In genomic region chr1:211634931-211635330, GRCh38 we compare ENCODE assay signal across 23 cellular contexts. TPM values are rescaled to one million over a fixed set of nuclear protein-coding genes. Genes with fewer than 3 reads are reported as not detected.
DNase-seq lines count a peak whose midpoint lies in the region; ATAC-seq, FAIRE-seq and TF ChIP-seq lines count a peak whose summit lies in the region.
"Had no signal": no experiment of that assay in that cellular context is flagged by ENCODE, and none has a peak within 500 bp of the region (broad histone marks: within the 10 kb centered on the region; RNA-seq: fewer than 3 reads in every experiment).

No MANE protein-coding gene starts in this region.

- TF ChIP-seq CTCF in right atrium auricular region (IDR thresholded peaks at IDR 0.05): no peak
- no peak for TF ChIP-seq CTCF in K562 (IDR thresholded peaks at IDR 0.05 in 2 of 3, conservative IDR thresholded peaks at IDR 0.05 in 1 of 3; ENCODE audit: insufficient read depth in 2 of 3, low read depth in 1 of 3, low read length in 3 of 3)
- TF ChIP-seq CTCF in osteoblast (IDR thresholded peaks at IDR 0.05; ENCODE audit: extremely low read depth, low read depth, low read length): no peak
- TF ChIP-seq CTCF in upper lobe of right lung (IDR thresholded peaks at IDR 0.05): no peak

- no peaks in the 10 kb centered on the region for H3K27me3 ChIP-seq in right atrium auricular region
- no peaks in the 10 kb centered on the region for H3K27me3 ChIP-seq in K562 (ENCODE audit: control insufficient read depth in 2 of 2, insufficient read depth in 2 of 2, low read length in 2 of 2)
- H3K27me3 ChIP-seq in osteoblast (ENCODE audit: insufficient read depth, low read length): no peaks in the 10 kb centered on the region
- no peaks in the 10 kb centered on the region for H3K27me3 ChIP-seq in upper lobe of right lung

- no TSS peak for BruUV-seq in K562 (replicated peaks; lab: Mats Ljungman, UMichigan)

- no peak for FAIRE-seq in K562 (lab: Jason Lieb, UNC)
- FAIRE-seq: A549, G401.6, GM12892, H54 had no signal

- intact Hi-C loops in cardiac septum (cut with DNase I) (no loop called here), K562 (cut with micrococcal nuclease) (no loop called here), upper lobe of right lung (cut with DNase I) (no loop called here)

- CTCF ChIA-PET in K562 (lab: Yijun Ruan, JAX; ENCODE audit: low intra/inter-chr PET ratio): no interaction called here

- H3K9me3 ChIP-seq in right atrium auricular region: no peaks in the 10 kb centered on the region
- H3K9me3 ChIP-seq in K562 (replicated peaks; ENCODE audit: control insufficient read depth, insufficient read depth, low read depth, low read length): no peaks in the 10 kb centered on the region
- no peaks in the 10 kb centered on the region for H3K9me3 ChIP-seq in osteoblast (ENCODE audit: low read depth, low read length)
- H3K9me3 ChIP-seq in upper lobe of right lung: no peaks in the 10 kb centered on the region
- H3K9me3 ChIP-seq: A549, BLaER1, Caco-2, HAP-1 had no signal

- in situ Hi-C loops in K562 (cut with MboI): no loop called here

- ATAC-seq in K562 (no peak), upper lobe of right lung (no peak), HG03439 (IDR thresholded peaks at IDR 0.05; ENCODE audit: unreplicated experiment) (no peak)
- ATAC-seq: A549; CD8-positive, alpha-beta T cell had no signal

- H3K36me3 ChIP-seq in right atrium auricular region (no peaks in the 10 kb centered on the region), K562 (ENCODE audit: control insufficient read depth, insufficient read depth, low read length) (no peaks in the 10 kb centered on the region), osteoblast (ENCODE audit: insufficient read depth, low read length) (no peaks in the 10 kb centered on the region), upper lobe of right lung (no peaks in the 10 kb centered on the region)
- H3K36me3 ChIP-seq: BLaER1, HAP-1 had no signal

- TF ChIP-seq POLR2A in K562 (conservative IDR thresholded peaks at IDR 0.05): no peak

- no peak for TF ChIP-seq EP300 in K562 (IDR thresholded peaks at IDR 0.05; ENCODE audit: low read length)

- 94% methylated on average over 4 of the region's 4 CpGs for WGBS in K562 (ENCODE audit: insufficient coverage, low coverage, missing lambda C conversion rate)

- DNase-seq in cardiac septum (ENCODE audit: low spot score) (peak; percentile 10), right atrium auricular region (ENCODE audit: low spot score) (no peak), K562 (ENCODE audit: extremely low read depth in 1 of 4, low spot score in 3 of 4) (no peak), osteoblast (ENCODE audit: insufficient read length, low spot score, missing footprints) (peak; percentile 10), upper lobe of right lung (peak; percentile 0), NCI-H1694 (lab: John Stamatoyannopoulos, UW) (no peak)
- DNase-seq: 8988T; Caco-2; CD4-positive, CD25-positive, alpha-beta regulatory T cell; CD8-positive, alpha-beta T cell; DMS153; DND-41; GOT3; HFFc6 had no signal

- peaks cover 0 to 38% of the 10 kb centered on the region in 2 donors for H3K4me1 ChIP-seq in right atrium auricular region
- peaks cover 31 to 35% of the 10 kb centered on the region in 2 experiments for H3K4me1 ChIP-seq in K562 (replicated peaks in 1 of 2; ENCODE audit: control insufficient read depth in 2 of 2, insufficient read depth in 2 of 2, low read length in 2 of 2)
- H3K4me1 ChIP-seq in osteoblast (ENCODE audit: insufficient read depth, low read length): peaks cover 50% of the 10 kb centered on the region
- peaks cover 7% of the 10 kb centered on the region for H3K4me1 ChIP-seq in upper lobe of right lung

- TF ChIP-seq RAD21 in K562 (CRISPR knock-in tag; conservative IDR thresholded peaks at IDR 0.05 in 1 of 2, IDR thresholded peaks at IDR 0.05 in 1 of 2): no peak

- POLR2A ChIA-PET in K562 (lab: Yijun Ruan, JAX): interaction anchor here (0.6 to 3.9 kb wide), 6 partner anchors 8 to 350 kb away, joined by 3 to 20 read pairs (median 3); no protein-coding TSS in a partner anchor

- no peak overlapping the region for H3K4me3 ChIP-seq in right atrium auricular region
- no peak overlapping the region for H3K4me3 ChIP-seq in K562
- no peak overlapping the region for H3K4me3 ChIP-seq in osteoblast (ENCODE audit: insufficient read depth, low read length)
- H3K4me3 ChIP-seq in upper lobe of right lung: no peak overlapping the region
- H3K4me3 ChIP-seq: A549, BLaER1, HAP-1 had no signal

- H3K27ac ChIP-seq in right atrium auricular region: no peak overlapping the region
- no peak overlapping the region for H3K27ac ChIP-seq in K562 (ENCODE audit: extremely low read depth, low read depth, low read length)
- peak overlapping the region; percentile 94 for H3K27ac ChIP-seq in osteoblast (ENCODE audit: low read depth, low read length)
- H3K27ac ChIP-seq in upper lobe of right lung: no peak overlapping the region
- H3K27ac ChIP-seq: BLaER1, C4-2B had no signal

- no peaks in the 10 kb centered on the region for H3K9me1 ChIP-seq in K562 (ENCODE audit: control insufficient read depth, insufficient read depth, low read length)

- H3K9ac ChIP-seq in K562 (ENCODE audit: insufficient read depth in 1 of 2, low read depth in 2 of 2, low read length in 2 of 2): no peak overlapping the region
- H3K9ac ChIP-seq: BLaER1 had no signal

- H4K20me1 ChIP-seq in K562 (replicated peaks; ENCODE audit: control insufficient read depth, insufficient read depth, low read length) (no peaks in the 10 kb centered on the region), osteoblast (ENCODE audit: insufficient read depth, low read length) (no peaks in the 10 kb centered on the region)

- H2AFZ ChIP-seq in K562 (ENCODE audit: low read depth, low read length) (no peak overlapping the region), osteoblast (ENCODE audit: low read length) (no peak overlapping the region)

- H3K79me2 ChIP-seq in K562 (ENCODE audit: control insufficient read depth, insufficient read depth, low read length) (no peaks in the 10 kb centered on the region), osteoblast (ENCODE audit: insufficient read depth, low read length) (no peaks in the 10 kb centered on the region)

- H3K4me2 ChIP-seq in K562 (ENCODE audit: insufficient read depth, low read length) (no peak overlapping the region), osteoblast (ENCODE audit: insufficient read depth, low read length) (no peak overlapping the region)
- H3K4me2 ChIP-seq: A549, BLaER1 had no signal

TF ChIP-seq in K562, 482 proteins besides CTCF, POLR2A, EP300 and RAD21:
- TF ChIP-seq KDM1A (IDR thresholded peaks at IDR 0.05): peak in 1 of 2 experiments; percentile 39; a peak in 2 of 4 replicates
- peak; percentile 93 for TF ChIP-seq RBM25 (IDR thresholded peaks at IDR 0.05; ENCODE audit: low read depth, low read length, severe bottlenecking)
- 0 out of 2 replicates have a peak, but pooled peaks have one; percentile 27 for TF ChIP-seq HDAC2 (IDR thresholded peaks at IDR 0.05)
- TF ChIP-seq PCBP2 (IDR thresholded peaks at IDR 0.05; ENCODE audit: low read depth, low read length, poor library complexity, severe bottlenecking): no peak
- TF ChIP-seq PCBP1 (IDR thresholded peaks at IDR 0.05; ENCODE audit: low read depth, low read length, poor library complexity, severe bottlenecking): no peak
- TF ChIP-seq ADNP (tag; IDR thresholded peaks at IDR 0.05): 0 out of 2 replicates have a peak, but pooled peaks have one; percentile 18
- TF ChIP-seq BCOR (IDR thresholded peaks at IDR 0.05): peak; percentile 79; the same call in 1 of the 2 replicates

RNA-seq across cellular contexts. Expression of gene NEK2, which starts 40.5 kb away (rescaled TPM):
- total RNA-seq in cardiac septum: not detected
- total RNA-seq in right atrium auricular region: 1 to 10 TPM in 1 of 2 donors, not detected in 1; 2.2 TPM
- total RNA-seq in K562 (2011; cell fraction: chromatin; rRNA removed; ENCODE audit: low replicate concordance): 18.3 and 46.6 TPM in 2 replicates
- total RNA-seq in K562 (2011; cell fraction: nucleolus; rRNA removed): 15.0 and 17.2 TPM in 2 replicates
- total RNA-seq in K562 (2011; cell fraction: nucleoplasm; rRNA removed): 22.6 and 23.8 TPM in 2 replicates
- 54.4 and 65.8 TPM in 2 replicates for total RNA-seq in K562 (2014; rRNA removed)
- total RNA-seq in K562 (2014; rRNA removed; fragmentation: Illumina TruSeq; extraction: Trizol): 74.7 and 85.7 TPM in 2 replicates
- 64.5 and 72.1 TPM in 2 replicates for total RNA-seq in K562 (2015; rRNA removed; fragmentation: Illumina TruSeq; extraction: Trizol)
- total RNA-seq in K562 (2021): 45.6 and 52.8 TPM in 2 replicates
- polyA plus RNA-seq in K562 (2011; rRNA removed): 53.3 and 69.7 TPM in 2 replicates
- 17.1 and 29.6 TPM in 2 replicates for polyA plus RNA-seq in K562 (2011; cell fraction: cytosol; rRNA removed)
- polyA plus RNA-seq in K562 (2011; cell fraction: nucleus; rRNA removed): 24.2 and 25.4 TPM in 2 replicates
- 42.5 and 47.0 TPM in 2 replicates for polyA plus RNA-seq in K562 (2012)
- 66.4 and 75.9 TPM in 2 replicates for polyA plus RNA-seq in K562 (2014; fragmentation: Illumina TruSeq; extraction: Trizol)
- 10 to 100 TPM; 30.0 to 38.6 TPM for polyA plus RNA-seq in K562 (2014; fragmentation: Nextera tagmentation; extraction: Ambion mirVana)
- 48.6 and 66.4 TPM in 2 replicates for polyA plus RNA-seq in K562 (2014; rRNA removed)
- 122 and 124 TPM in 2 replicates for polyA minus RNA-seq in K562 (2011; rRNA and poly(A)+ RNA removed)
- polyA minus RNA-seq in K562 (2011; cell fraction: cytosol; rRNA and poly(A)+ RNA removed): 30.9 and 39.3 TPM in 2 replicates
- polyA minus RNA-seq in K562 (2011; cell fraction: nucleus; rRNA and poly(A)+ RNA removed): 23.6 and 35.4 TPM in 2 replicates
- total RNA-seq in osteoblast: 1.4 and 2.4 TPM in 2 replicates
- total RNA-seq in upper lobe of right lung: 0.35 TPM
- total RNA-seq: B cell had no signal

RNA-seq across cellular contexts. Expression of gene SLC30A1, which starts 56.0 kb away (rescaled TPM):
- 16.3 TPM for total RNA-seq in cardiac septum
- total RNA-seq in right atrium auricular region: 10 to 100 TPM; 10.5 to 13.1 TPM
- total RNA-seq in K562 (2011; cell fraction: chromatin; rRNA removed; ENCODE audit: low replicate concordance): 11.4 and 24.0 TPM in 2 replicates
- 14.2 and 15.8 TPM in 2 replicates for total RNA-seq in K562 (2011; cell fraction: nucleolus; rRNA removed)
- 19.2 and 26.8 TPM in 2 replicates for total RNA-seq in K562 (2011; cell fraction: nucleoplasm; rRNA removed)
- 5.0 and 5.4 TPM in 2 replicates for total RNA-seq in K562 (2014; rRNA removed)
- total RNA-seq in K562 (2014; rRNA removed; fragmentation: Illumina TruSeq; extraction: Trizol): 11.9 and 12.0 TPM in 2 replicates
- total RNA-seq in K562 (2015; rRNA removed; fragmentation: Illumina TruSeq; extraction: Trizol): 13.8 and 14.4 TPM in 2 replicates
- total RNA-seq in K562 (2021): 13.1 and 14.6 TPM in 2 replicates
- polyA plus RNA-seq in K562 (2011; rRNA removed): 6.6 and 6.7 TPM in 2 replicates
- 3.2 and 3.5 TPM in 2 replicates for polyA plus RNA-seq in K562 (2011; cell fraction: cytosol; rRNA removed)
- polyA plus RNA-seq in K562 (2011; cell fraction: nucleus; rRNA removed): 4.1 and 5.4 TPM in 2 replicates
- 4.5 and 8.6 TPM in 2 replicates for polyA plus RNA-seq in K562 (2012)
- 6.4 and 7.9 TPM in 2 replicates for polyA plus RNA-seq in K562 (2014; fragmentation: Illumina TruSeq; extraction: Trizol)
- 1 to 10 TPM; 4.1 to 4.2 TPM for polyA plus RNA-seq in K562 (2014; fragmentation: Nextera tagmentation; extraction: Ambion mirVana)
- 4.8 and 5.1 TPM in 2 replicates for polyA plus RNA-seq in K562 (2014; rRNA removed)
- 15.2 and 23.0 TPM in 2 replicates for polyA minus RNA-seq in K562 (2011; rRNA and poly(A)+ RNA removed)
- 8.5 and 10.6 TPM in 2 replicates for polyA minus RNA-seq in K562 (2011; cell fraction: cytosol; rRNA and poly(A)+ RNA removed)
- 9.6 and 22.0 TPM in 2 replicates for polyA minus RNA-seq in K562 (2011; cell fraction: nucleus; rRNA and poly(A)+ RNA removed)
- 39.5 and 49.9 TPM in 2 replicates for total RNA-seq in osteoblast
- 15.6 TPM for total RNA-seq in upper lobe of right lung

Comparison
In these comparisons a context has a peak if more than half of its experiments do, and no peak if none do; other contexts are left out.
1. DNase-seq: peak in cardiac septum (single experiment), osteoblast (single experiment) and upper lobe of right lung (single experiment); none in right atrium auricular region (single experiment), K562 (0 of 4) and NCI-H1694 (single experiment).